10 cellular contexts compared by ENCODE assay signal in the genomic region with DNA sequence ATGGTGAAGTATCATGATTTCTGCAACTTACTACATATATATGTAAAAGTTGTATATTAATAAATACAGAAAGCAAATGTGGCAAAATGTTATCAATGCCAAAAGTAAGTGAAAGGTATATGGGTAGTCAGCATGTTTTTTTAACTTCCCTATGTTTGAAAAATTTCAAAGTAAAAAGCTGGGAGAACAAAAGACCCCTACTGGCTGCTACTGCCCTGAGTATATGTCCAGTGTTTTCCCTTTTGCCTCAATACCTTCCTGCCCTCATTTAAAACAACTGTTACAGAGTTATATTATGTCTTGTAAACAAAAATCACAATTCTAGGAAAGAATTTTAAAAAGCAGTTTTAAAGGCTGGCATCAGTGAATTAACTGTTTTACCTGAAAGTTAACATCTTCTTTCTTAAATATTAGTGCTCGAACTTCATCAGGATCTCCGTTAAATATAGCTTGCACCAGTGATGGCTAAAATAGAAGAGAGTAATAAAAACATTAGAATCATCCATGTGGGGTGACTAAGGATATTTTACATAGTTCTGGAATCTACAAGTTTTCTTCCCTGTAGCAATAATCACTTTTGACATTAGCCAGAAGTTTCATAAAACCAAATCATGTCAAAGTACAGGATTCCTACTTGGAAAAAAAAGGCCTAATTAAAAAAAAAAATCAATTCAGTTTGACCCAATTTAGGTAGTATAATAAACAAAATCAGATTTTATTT. TPM values are rescaled to one million over a fixed set of nuclear protein-coding genes. Genes with fewer than 3 reads are reported as not detected.
DNase-seq lines count a peak whose midpoint lies in the region; ATAC-seq, FAIRE-seq and TF ChIP-seq lines count a peak whose summit lies in the region.
"Had no signal": no experiment of that assay in that cellular context is flagged by ENCODE, and none has a peak within 500 bp of the region (broad histone marks: within the 10 kb centered on the region; RNA-seq: fewer than 3 reads in every experiment).

No MANE protein-coding gene starts in this region.

- no peak overlapping the region; the same call in 1 of the 2 replicates for H3K14ac ChIP-seq in IMR-90 (replicated peaks; ENCODE audit: low read depth, low read length)

- H3K27me3 ChIP-seq in IMR-90 (ENCODE audit: control insufficient read depth, insufficient read depth, low read length) (no peaks in the 10 kb centered on the region), GM12878 (replicated peaks in 1 of 2; ENCODE audit: control insufficient read depth in 2 of 2, insufficient read depth in 2 of 2, low read length in 1 of 2) (no peaks in the 10 kb centered on the region), mucosa of rectum (ENCODE audit: control insufficient read depth in 2 of 2, insufficient read depth in 2 of 2, low read length in 2 of 2) (no peaks in the 10 kb centered on the region), right lobe of liver (no peaks in the 10 kb centered on the region)

- H3K18ac ChIP-seq in IMR-90 (ENCODE audit: low read depth, low read length), result peak overlapping the region; percentile 87

- H3K9me3 ChIP-seq in IMR-90 (ENCODE audit: control insufficient read depth, insufficient read depth, low read length), result no peaks in the 10 kb centered on the region
- peaks cover 13% of the 10 kb centered on the region; the same call in 2 of the 3 replicates for H3K9me3 ChIP-seq in GM12878 (replicated peaks; ENCODE audit: control insufficient read depth, insufficient read depth, low read length)
- no peaks in the 10 kb centered on the region for H3K9me3 ChIP-seq in mucosa of rectum (ENCODE audit: control insufficient read depth in 2 of 2, low read length in 2 of 2)
- no peaks in the 10 kb centered on the region for H3K9me3 ChIP-seq in right lobe of liver

- no peak overlapping the region for H2BK15ac ChIP-seq in IMR-90 (ENCODE audit: low read depth, low read length)

- no peaks in the 10 kb centered on the region for H3K9me1 ChIP-seq in IMR-90 (ENCODE audit: insufficient read depth, low read length)

- H2BK5ac ChIP-seq in IMR-90 (ENCODE audit: low read depth, low read length, poor library complexity, severe bottlenecking), result peak overlapping the region; percentile 100

- in situ Hi-C loops in IMR-90 (cut with MboI; ENCODE audit: low sequenced_read_pairs), result no loop called here
- in situ Hi-C loops in GM12878 (cut with MboI), result loop anchor here (5.0 kb wide), 1 partner anchor 717 kb away; a partner anchor contains a TSS

- no peak overlapping the region; a peak in 1 of 4 replicates for H4K8ac ChIP-seq in IMR-90 (ENCODE audit: low read depth in 2 of 2, low read length in 2 of 2)

- TF ChIP-seq RAD21 in IMR-90 (IDR thresholded peaks at IDR 0.05; ENCODE audit: low read length) (no peak), GM12878 (IDR thresholded peaks at IDR 0.05; ENCODE audit: insufficient read depth, low read depth, low read length) (no peak)

- H3K4me2 ChIP-seq in IMR-90 (ENCODE audit: low read depth, low read length) (peak overlapping the region; percentile 97), GM12878 (ENCODE audit: control insufficient read depth, insufficient read depth) (peak overlapping the region; percentile 59)

- peaks cover 95% of the 10 kb centered on the region for H3K79me2 ChIP-seq in GM12878 (ENCODE audit: control insufficient read depth, insufficient read depth, low read length)

- TF ChIP-seq POLR2A in IMR-90 (IDR thresholded peaks at IDR 0.05; ENCODE audit: low read depth, low read length) (no peak; the same call in 1 of the 2 replicates), GM12878 (IDR thresholded peaks at IDR 0.05; ENCODE audit: low read depth, low read length) (no peak), right lobe of liver (IDR thresholded peaks at IDR 0.05) (no peak)

- H2BK20ac ChIP-seq in IMR-90 (ENCODE audit: low read depth, low read length), result no peak overlapping the region; the same call in 1 of the 2 replicates

- peaks cover 3 to 13% of the 10 kb centered on the region in 2 experiments; a peak in 2 of 4 replicates for H3K79me1 ChIP-seq in IMR-90 (ENCODE audit: low read depth in 1 of 2, low read length in 2 of 2)

- CTCF ChIA-PET in IMR-90 (lab: Yijun Ruan, JAX) (interaction anchor here (1.0 kb wide), 2 partner anchors 65 to 100 kb away, joined by 3 to 6 read pairs; no protein-coding TSS in a partner anchor), GM12878 (lab: Yijun Ruan, JAX) (interaction anchor here (0.7 to 1.4 kb wide), 4 partner anchors 11 to 125 kb away, joined by 3 to 5 read pairs (median 3); no protein-coding TSS in a partner anchor)

- POLR2A ChIA-PET in IMR-90 (lab: Charles Lee; ENCODE audit: unreplicated experiment) (interaction anchor here (1.1 kb wide), 1 partner anchor 160 kb away, joined by 6 read pairs; no protein-coding TSS in a partner anchor), GM12878 (lab: Charles Lee) (interaction anchor here (1.2 to 1.5 kb wide), 3 partner anchors 10 to 27 kb away, joined by 4 to 9 read pairs (median 6); no protein-coding TSS in a partner anchor)

- peak overlapping the region; percentile 60; the same call in 1 of the 2 replicates for H3K23ac ChIP-seq in IMR-90 (ENCODE audit: low read depth, low read length)

- H4K20me1 ChIP-seq in IMR-90 (ENCODE audit: insufficient read depth, low read length) (peaks cover 4% of the 10 kb centered on the region; the same call in 1 of the 2 replicates), GM12878 (ENCODE audit: control insufficient read depth, insufficient read depth) (no peaks in the 10 kb centered on the region)

- H2BK120ac ChIP-seq in IMR-90 (ENCODE audit: low read depth, low read length), result 0 out of 2 replicates have a peak overlapping the region, but pooled peaks have one; percentile 2

- H3K4me3 ChIP-seq in IMR-90 (ENCODE audit: insufficient read depth, low read depth, low read length), result peak overlapping the region; percentile 80
- peak overlapping the region; percentile 73 for H3K4me3 ChIP-seq in GM12878
- peak overlapping the region; percentile 30 to 65 for H3K4me3 ChIP-seq in mucosa of rectum (ENCODE audit: low read length in 2 of 2)
- no peak overlapping the region for H3K4me3 ChIP-seq in right lobe of liver

- no peak overlapping the region for H3K4ac ChIP-seq in IMR-90 (ENCODE audit: low read depth, low read length)

- dilution Hi-C loops in IMR-90 (cut with HindIII; ENCODE audit: low sequenced_read_pairs, unreplicated experiment), result no loop called here

- TF ChIP-seq EP300 in GM12878 (IDR thresholded peaks at IDR 0.05; ENCODE audit: borderline replicate concordance in 1 of 2, control insufficient read depth in 1 of 2, low read depth in 2 of 2, low read length in 2 of 2), result no peak

- H3K9ac ChIP-seq in IMR-90 (ENCODE audit: low read depth, low read length) (peak overlapping the region; percentile 100), GM12878 (ENCODE audit: control insufficient read depth, insufficient read depth, low read length) (peak overlapping the region; percentile 62), mucosa of rectum (ENCODE audit: low read depth in 1 of 2, low read length in 2 of 2) (peak overlapping the region; percentile 24 to 35)

- FAIRE-seq in GM12878 (lab: Jason Lieb, UNC), result no peak
- FAIRE-seq: frontal cortex had no signal

- WGBS in IMR-90 (ENCODE audit: extremely low coverage in 2 of 2, insufficient read length in 1 of 2), 2 experiments, result no CpG with 5 or more reads among the region's 2 CpGs
- WGBS in GM12878 (ENCODE audit: insufficient coverage, insufficient replicate concordance, low lambda C conversion rate, missing lambda C conversion rate), result 59% methylated on average over 2 of the region's 2 CpGs
- WGBS in right lobe of liver (ENCODE audit: insufficient coverage, low coverage, low lambda C conversion rate, missing lambda C conversion rate), result 65% methylated on average over 2 of the region's 2 CpGs

- no peak overlapping the region for H2AFZ ChIP-seq in IMR-90 (replicated peaks; ENCODE audit: low read length, poor library complexity)
- H2AFZ ChIP-seq in GM12878 (ENCODE audit: control insufficient read depth, low read depth, low read length), result no peak overlapping the region

- peak overlapping the region; percentile 46; the same call in 1 of the 2 replicates for H4K5ac ChIP-seq in IMR-90 (ENCODE audit: low read depth, low read length)

- H3K4me1 ChIP-seq in IMR-90 (ENCODE audit: control insufficient read depth, insufficient read depth, low read length) (0 out of 2 replicates have a peak, but pooled peaks cover 1% of the 10 kb centered on the region), GM12878 (ENCODE audit: control insufficient read depth, insufficient read depth, low read length) (peaks cover 10% of the 10 kb centered on the region; the same call in 1 of the 2 replicates), mucosa of rectum (ENCODE audit: control insufficient read depth in 2 of 2, insufficient read depth in 2 of 2, low read length in 2 of 2) (peaks cover 2 to 4% of the 10 kb centered on the region in 2 donors), right lobe of liver (peaks cover 0 to 45% (median 16%) of the 10 kb centered on the region in 4 donors)

- TF ChIP-seq CTCF in AG09319 (IDR thresholded peaks at IDR 0.05; ENCODE audit: low read depth, low read length), result peak; percentile 32
- TF ChIP-seq CTCF in IMR-90 (conservative IDR thresholded peaks at IDR 0.05; ENCODE audit: low read depth, low read length), result 0 out of 2 replicates have a peak, but pooled peaks have one; percentile 12
- TF ChIP-seq CTCF in GM12878 (IDR thresholded peaks at IDR 0.05 in 2 of 3, conservative IDR thresholded peaks at IDR 0.05 in 1 of 3; ENCODE audit: control insufficient read depth in 2 of 3, extremely low read depth in 1 of 3, insufficient read depth in 1 of 3, low read depth in 3 of 3, low read length in 3 of 3), result peak in 1 of 3 experiments; percentile 6; a peak in 1 of 6 replicates
- TF ChIP-seq CTCF in right lobe of liver (IDR thresholded peaks at IDR 0.05), result no peak

- H3K27ac ChIP-seq in IMR-90 (ENCODE audit: insufficient read depth, low read length) (peak overlapping the region; percentile 91; the same call in 1 of the 2 replicates), GM12878 (ENCODE audit: control insufficient read depth, insufficient read depth) (peak overlapping the region; percentile 94), mucosa of rectum (ENCODE audit: low read depth in 2 of 2, low read length in 2 of 2) (peak overlapping the region; percentile 64 to 70), right lobe of liver (no peak overlapping the region)

- SMC1A ChIA-PET in GM12878 (lab: Charles Lee; ENCODE audit: uncharacterized antibody, unreplicated experiment), result interaction anchor here (0.6 to 11.4 kb wide), 6 partner anchors 10 to 164 kb away, joined by 3 to 193 read pairs (median 16); no protein-coding TSS in a partner anchor

- peak overlapping the region; percentile 19; the same call in 1 of the 2 replicates for H4K91ac ChIP-seq in IMR-90 (ENCODE audit: insufficient read depth, low read depth, low read length)

- BruUV-seq in IMR-90 (replicated peaks; lab: Mats Ljungman, UMichigan), result no TSS peak
- TSS peak; percentile 78 for BruUV-seq in GM12878 (replicated peaks; lab: Mats Ljungman, UMichigan)

- ATAC-seq in IMR-90 (ENCODE audit: low read depth), result no peak
- ATAC-seq in GM12878, result peak; percentile 10
- ATAC-seq in right lobe of liver, result no peak
- no peak for ATAC-seq in left colon

- no peak overlapping the region for H2AK5ac ChIP-seq in IMR-90 (ENCODE audit: low read depth, low read length)

- intact Hi-C loops in IMR-90 (cut with micrococcal nuclease) (loop anchor here (5.0 kb wide), 1 partner anchor 163 kb away; no protein-coding TSS in a partner anchor), GM12878 (cut with micrococcal nuclease; ENCODE audit: unreplicated experiment) (loop anchor here (5.0 kb wide), 1 partner anchor 717 kb away; a partner anchor contains a TSS), right lobe of liver (cut with DNase I) (no loop called here), left colon (cut with DNase I, micrococcal nuclease) (no loop called here)

- DNase-seq in AG09319 (ENCODE audit: extremely low read depth, low read depth) (no peak), IMR-90 (no peak), GM12878 (ENCODE audit: low read depth, low spot score) (no peak), right lobe of liver (no peak), left colon (no peak)
- no peak for DNase-seq in stimulated activated CD4-positive, alpha-beta T cell treated with anti-CD3 and anti-CD28 coated beads, Interleukin-2, amount 100 ng/mL, for 48 hours
- no peak for DNase-seq in activated CD8-positive, alpha-beta memory T cell treated with anti-CD3 and anti-CD28 coated beads for 24 hours
- DNase-seq: NCI-H2081 treated with DMSO at 0.1 percent for 48 hours had no signal

- no peak overlapping the region for H2AK9ac ChIP-seq in IMR-90 (replicated peaks; ENCODE audit: low read depth, low read length, poor library complexity)

- H3K36me3 ChIP-seq in IMR-90 (ENCODE audit: control insufficient read depth, insufficient read depth, low read length), result peaks cover 7% of the 10 kb centered on the region
- H3K36me3 ChIP-seq in GM12878 (ENCODE audit: control insufficient read depth in 2 of 2, insufficient read depth in 2 of 2, low read length in 1 of 2), result peaks cover 0 to 11% of the 10 kb centered on the region in 2 experiments; a peak in 2 of 4 replicates
- no peaks in the 10 kb centered on the region for H3K36me3 ChIP-seq in mucosa of rectum (ENCODE audit: control insufficient read depth in 2 of 2, insufficient read depth in 2 of 2, low read length in 2 of 2)
- no peaks in the 10 kb centered on the region for H3K36me3 ChIP-seq in right lobe of liver

- H3K56ac ChIP-seq in IMR-90 (ENCODE audit: extremely low read depth, insufficient read depth, low read length), result peak overlapping the region; percentile 96

- RAD21 ChIA-PET in GM12878 (lab: Charles Lee; ENCODE audit: unreplicated experiment), result interaction anchor here (0.7 to 5.5 kb wide), 11 partner anchors 8 to 1107 kb away, joined by 3 to 60 read pairs (median 8); no protein-coding TSS in a partner anchor

RNA-seq across cellular contexts. Expression of a gene that starts 2.8 kb away (rescaled TPM):
- total RNA-seq in IMR-90 (2012; rRNA removed) (211 and 223 TPM in 2 replicates), GM12878 (2014; rRNA removed) (48.9 and 58.5 TPM in 2 replicates), GM12878 (2014; rRNA removed; fragmentation: Illumina TruSeq; extraction: Trizol) (58.9 and 65.4 TPM in 2 replicates), GM12878 (2021) (51.9 and 55.4 TPM in 2 replicates), right lobe of liver (10 to 100 TPM; 16.4 to 32.2 (median 25.7) TPM), left colon (10 to 100 TPM; 47.0 to 49.8 TPM)
- polyA plus RNA-seq in IMR-90 (2012; rRNA removed) (39.2 and 52.6 TPM in 2 replicates), GM12878 (2011; rRNA removed) (105 and 132 TPM in 2 replicates), GM12878 (2014; fragmentation: Illumina TruSeq; extraction: Trizol) (42.3 and 50.2 TPM in 2 replicates), GM12878 (2014; fragmentation: Nextera tagmentation; extraction: Ambion mirVana) (10 to 100 TPM; 12.3 to 13.7 TPM), GM12878 (2014; rRNA removed) (34.3 and 36.2 TPM in 2 replicates), GM12878 (2016; fragmentation: Nextera tagmentation; extraction: Ambion mirVana) (10 to 100 TPM; 11.2 to 20.6 TPM)
- 14.2 and 22.7 TPM in 2 replicates for polyA plus RNA-seq in IMR-90 (2012; cell fraction: cytosol; rRNA removed)
- 23.2 and 164 TPM in 2 replicates for polyA plus RNA-seq in IMR-90 (2012; cell fraction: nucleus; rRNA removed; ENCODE audit: low replicate concordance)
- 532 and 544 TPM in 2 replicates for total RNA-seq in GM12878 (2013; cell fraction: nucleolus; rRNA removed)
- polyA plus RNA-seq in GM12878 (2011; ENCODE audit: low read depth), result 24.0 TPM
- 45.9 and 56.4 TPM in 2 replicates for polyA plus RNA-seq in GM12878 (2011; cell fraction: cytosol; rRNA removed)
- polyA plus RNA-seq in GM12878 (2011; cell fraction: nucleus; rRNA removed), result 158 and 206 TPM in 2 replicates
- polyA plus RNA-seq in GM12878 (2012), result 24.5 and 30.8 TPM in 2 replicates
- polyA minus RNA-seq in GM12878 (2011; rRNA and poly(A)+ RNA removed), result 171 and 281 TPM in 2 replicates
- polyA minus RNA-seq in GM12878 (2011; cell fraction: cytosol; rRNA and poly(A)+ RNA removed), result 37.0 and 48.7 TPM in 2 replicates
- 142 and 203 TPM in 2 replicates for polyA minus RNA-seq in GM12878 (2011; cell fraction: nucleus; rRNA and poly(A)+ RNA removed)

Comparison
In these comparisons a context has a peak if more than half of its experiments do, and no peak if none do; other contexts are left out.
1. CTCF ChIP-seq: peak in AG09319 (single experiment) and IMR-90 (single experiment); none in right lobe of liver (0 of 4).
2. H3K27ac ChIP-seq: peak in IMR-90 (single experiment), GM12878 (single experiment) and mucosa of rectum (2 of 2); none in right lobe of liver (0 of 3).
3. H3K4me3 ChIP-seq: peak in IMR-90 (single experiment), GM12878 (single experiment) and mucosa of rectum (2 of 2); none in right lobe of liver (0 of 3).
4. H3K9ac ChIP-seq: peak in every context shown above with its lines; median percentile 100 in IMR-90; 62 in GM12878; 30 in mucosa of rectum.
5. intact Hi-C loops: an anchor here in IMR-90 (5.0 kb wide) and GM12878 (5.0 kb wide); none called in right lobe of liver and left colon.